In the genomic region with DNA sequence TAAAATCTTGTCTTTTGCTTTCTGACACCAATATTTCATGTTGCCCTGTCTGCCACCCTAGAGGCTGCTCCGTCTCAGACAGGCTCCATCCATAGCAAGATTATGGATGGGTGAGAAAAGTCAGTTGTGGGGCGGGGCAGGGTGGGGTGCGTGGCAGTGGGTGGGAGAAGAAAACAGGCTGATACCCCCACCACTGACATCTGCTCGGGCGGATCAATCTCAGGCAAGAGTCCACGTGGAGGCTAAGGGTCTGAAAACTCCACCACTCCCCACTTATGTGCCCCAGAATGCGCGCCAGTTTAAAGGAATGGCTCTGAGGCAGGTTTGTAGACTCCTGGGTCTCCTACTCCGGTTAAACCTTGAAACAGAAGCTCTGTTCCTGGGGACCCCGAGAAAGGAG, we compare ENCODE assay signal across 31 cellular contexts.
"Had no signal": no experiment of that assay in that cellular context is flagged by ENCODE, and none has a peak within 500 bp of the region (broad histone marks: within the 10 kb centered on the region; RNA-seq: fewer than 3 reads in every experiment).

No MANE protein-coding gene starts in this region.

- H3K9me3 ChIP-seq: body of pancreas, colonic mucosa had no signal

- H3K27ac Mint-ChIP-seq: activated B cell treated with CpG ODN at 0.5 μM for 24 hours; activated CD4-positive, alpha-beta memory T cell treated with anti-CD3 and anti-CD28 coated beads for 36 hours; activated CD4-positive, alpha-beta T cell treated with anti-CD3 and anti-CD28 coated beads for 36 hours; activated CD4-positive, alpha-beta T cell treated with anti-CD3 and anti-CD28 coated beads, Interleukin-2, amount 10 ng/mL, durations not matched to agents 24 days and 14 days; activated naive CD8-positive, alpha-beta T cell; activated T-cell treated with anti-CD3 and anti-CD28 coated beads, Interleukin-2, amount 50 U/mL, for 24 hours; activated T-cell treated with anti-CD3 and anti-CD28 coated beads, Interleukin-2, amount 50 U/mL, for 72 hours; T-cell; T-helper 1 cell treated with Interleukin-12 subunit alpha and Interleukin-12 subunit beta and Interleukin-4 antibody, amounts not matched to agents 30 μg/mL and 1 μg/mL, for 36 hours had no signal

- H3K27ac ChIP-seq: body of pancreas, colonic mucosa, epithelial cell of prostate, WERI-Rb-1 had no signal

- H3K4me3 Mint-ChIP-seq: activated B cell treated with CpG ODN at 0.5 μM for 24 hours; activated CD4-positive, alpha-beta memory T cell treated with anti-CD3 and anti-CD28 coated beads for 36 hours; activated CD4-positive, alpha-beta T cell treated with anti-CD3 and anti-CD28 coated beads for 36 hours; activated CD4-positive, alpha-beta T cell treated with anti-CD3 and anti-CD28 coated beads, Interleukin-2, amount 10 ng/mL, durations not matched to agents 24 days and 14 days; activated naive CD8-positive, alpha-beta T cell; activated T-cell treated with anti-CD3 and anti-CD28 coated beads, Interleukin-2, amount 50 U/mL, for 24 hours; activated T-cell treated with anti-CD3 and anti-CD28 coated beads, Interleukin-2, amount 50 U/mL, for 72 hours; T-cell; T-helper 1 cell treated with Interleukin-12 subunit alpha and Interleukin-12 subunit beta and Interleukin-4 antibody, amounts not matched to agents 30 μg/mL and 1 μg/mL, for 36 hours had no signal

- ATAC-seq: activated CD4-positive, alpha-beta T cell treated with anti-CD3 and anti-CD28 coated beads for 36 hours; activated CD4-positive, CD25-positive, alpha-beta regulatory T cell treated with anti-CD3 and anti-CD28 coated beads, Interleukin-2, amount 50 U/mL, for 24 hours; activated T-cell treated with anti-CD3 and anti-CD28 coated beads, Interleukin-2, amount 50 U/mL, for 72 hours; body of pancreas; T-cell had no signal

- H3K4me3 ChIP-seq: body of pancreas, colonic mucosa had no signal

- H3K27me3 ChIP-seq: body of pancreas, colonic mucosa had no signal

- DNase-seq: activated B cell treated with CpG ODN at 0.5 μM for 24 hours; activated CD4-positive, alpha-beta memory T cell treated with anti-CD3 and anti-CD28 coated beads for 36 hours; activated CD4-positive, alpha-beta T cell treated with anti-CD3 and anti-CD28 coated beads for 36 hours; activated CD4-positive, alpha-beta T cell treated with anti-CD3 and anti-CD28 coated beads, Interleukin-2, amount 10 ng/mL, durations not matched to agents 24 days and 14 days; activated CD8-positive, alpha-beta memory T cell treated with anti-CD3 and anti-CD28 coated beads, Interleukin-2, amount 50 U/mL, for 48 hours; activated effector memory CD4-positive, alpha-beta T cell treated with Interleukin-2 at 50 U/mL for 16 hours; activated gamma-delta T cell treated with Interleukin-2 at 50 U/mL for 16 hours; activated naive CD4-positive, alpha-beta T cell treated with anti-CD3 and anti-CD28 coated beads, Interleukin-2, amount 50 U/mL, for 16 hours; activated naive CD4-positive, alpha-beta T cell treated with Interleukin-2 at 50 U/mL for 16 hours; activated T-cell treated with anti-CD3 and anti-CD28 coated beads for 4 hours; activated T-cell treated with anti-CD3 and anti-CD28 coated beads, Interleukin-2, amount 50 U/mL, for 24 hours; activated T-cell treated with anti-CD3 and anti-CD28 coated beads, Interleukin-2, amount 50 U/mL, for 72 hours; amygdala; aorta; body of pancreas; caudate nucleus; colonic mucosa; effector CD8-positive, alpha-beta T cell; foreskin fibroblast; head of caudate nucleus; SW 1271; T-cell; T1000; WERI-Rb-1 had no signal

- H3K4me1 ChIP-seq: colonic mucosa had no signal

- H3K27me3 Mint-ChIP-seq: activated B cell treated with CpG ODN at 0.5 μM for 24 hours; activated CD4-positive, alpha-beta memory T cell treated with anti-CD3 and anti-CD28 coated beads for 36 hours; activated CD4-positive, alpha-beta T cell treated with anti-CD3 and anti-CD28 coated beads for 36 hours; activated naive CD8-positive, alpha-beta T cell; activated T-cell treated with anti-CD3 and anti-CD28 coated beads, Interleukin-2, amount 50 U/mL, for 24 hours; T-cell had no signal

- FAIRE-seq: endometrium, endothelial cell of umbilical vein, frontal cortex had no signal

- H3K9me3 Mint-ChIP-seq: activated B cell treated with CpG ODN at 0.5 μM for 24 hours; activated CD4-positive, alpha-beta memory T cell treated with anti-CD3 and anti-CD28 coated beads for 36 hours; activated CD4-positive, alpha-beta T cell treated with anti-CD3 and anti-CD28 coated beads, Interleukin-2, amount 10 ng/mL, durations not matched to agents 24 days and 14 days; activated T-cell treated with anti-CD3 and anti-CD28 coated beads, Interleukin-2, amount 50 U/mL, for 24 hours; activated T-cell treated with anti-CD3 and anti-CD28 coated beads, Interleukin-2, amount 50 U/mL, for 72 hours; T-cell; T-helper 1 cell treated with Interleukin-12 subunit alpha and Interleukin-12 subunit beta and Interleukin-4 antibody, amounts not matched to agents 30 μg/mL and 1 μg/mL, for 36 hours had no signal

- H3K36me3 ChIP-seq: colonic mucosa, WERI-Rb-1 had no signal
